In genomic region chr17:6879576-6879975, GRCh38 we compare ENCODE assay signal across 15 cellular contexts. TPM values are rescaled to one million over a fixed set of nuclear protein-coding genes. Genes with fewer than 3 reads are reported as not detected.
"Had no signal": no experiment of that assay in that cellular context is flagged by ENCODE, and none has a peak within 500 bp of the region (broad histone marks: within the 10 kb centered on the region; RNA-seq: fewer than 3 reads in every experiment).

No MANE protein-coding gene starts in this region.

RNA-seq across cellular contexts. Expression of gene TEKT1, which starts 48.0 kb away (rescaled TPM):
- total RNA-seq: activated B cell treated with CpG ODN at 0.5 μM for 24 hours; activated CD4-positive, alpha-beta memory T cell treated with anti-CD3 and anti-CD28 coated beads for 36 hours; activated CD4-positive, alpha-beta T cell treated with anti-CD3 and anti-CD28 coated beads, Interleukin-2, amount 10 ng/mL, durations not matched to agents 24 days and 14 days; activated CD8-positive, alpha-beta memory T cell treated with anti-CD3 and anti-CD28 coated beads for 36 hours; activated CD8-positive, alpha-beta T cell treated with anti-CD3 and anti-CD28 coated beads for 36 hours; activated naive CD4-positive, alpha-beta T cell treated with anti-CD3 and anti-CD28 coated beads for 36 hours; activated naive CD4-positive, alpha-beta T cell treated with anti-CD3 and anti-CD28 coated beads, Interleukin-2, amount 50 U/mL, for 72 hours; activated naive CD8-positive, alpha-beta T cell treated with anti-CD3 and anti-CD28 coated beads for 36 hours; activated T-cell treated with anti-CD3 and anti-CD28 coated beads, Interleukin-2, amount 50 U/mL, for 4 hours; activated T-cell treated with anti-CD3 and anti-CD28 coated beads, Interleukin-2, amount 50 U/mL, for 72 hours; activated T-helper 1 cell treated with anti-CD3 and anti-CD28 coated beads, Interleukin-12 subunit alpha, Interleukin-12 subunit beta, Interleukin-2, Interleukin-4 antibody, amounts not matched to agents 30 ng/mL and 10 ng/mL and 1 ng/mL, durations not matched to agents 14 hours and 24 hours and 36 hours; activated T-helper 17 cell treated with anti-CD3 and anti-CD28 coated beads, Interleukin-2, amount 50 U/mL, for 72 hours; aorta; astrocyte; cardiac septum had no signal
